ENCODE assay signal across 27 cellular contexts in the genomic region with DNA sequence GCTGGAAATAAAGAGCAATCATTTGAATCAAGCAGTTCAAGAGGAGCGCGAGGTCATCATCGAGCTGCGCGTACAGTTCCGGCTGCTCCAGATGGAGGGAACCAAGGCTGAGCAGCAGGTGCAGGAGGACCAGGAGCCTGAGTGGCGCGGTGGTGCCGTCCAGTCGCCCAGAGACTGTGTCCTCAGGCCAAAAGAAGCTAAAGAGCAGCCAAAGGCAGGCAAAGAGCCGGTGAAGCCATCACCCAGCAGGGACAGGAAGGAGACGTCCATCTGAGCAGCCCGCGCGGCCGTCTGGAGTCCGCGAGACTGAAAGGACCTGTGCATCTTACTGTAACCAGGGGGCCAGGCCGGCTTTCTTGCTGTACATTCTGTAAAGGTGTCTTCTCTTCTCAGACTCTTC.
"Had no signal": no experiment of that assay in that cellular context is flagged by ENCODE, and none has a peak within 500 bp of the region (broad histone marks: within the 10 kb centered on the region; RNA-seq: fewer than 3 reads in every experiment).

No MANE protein-coding gene starts in this region.

- H3K4me2 ChIP-seq: PC-9 had no signal

- DNase-seq: activated CD4-positive, alpha-beta T cell treated with anti-CD3 and anti-CD28 coated beads, Interleukin-2, amount 10 ng/mL, durations not matched to agents 24 days and 14 days; activated CD4-positive, alpha-beta T cell treated with anti-CD3 and anti-CD28 coated beads, Interleukin-2, amount 50 U/mL, for 4 hours; activated CD8-positive, alpha-beta T cell treated with anti-CD3 and anti-CD28 coated beads for 36 hours; activated effector memory CD4-positive, alpha-beta T cell treated with anti-CD3 and anti-CD28 coated beads, Interleukin-2, amount 50 U/mL, for 16 hours; activated naive CD4-positive, alpha-beta T cell; activated naive CD4-positive, alpha-beta T cell treated with anti-CD3 and anti-CD28 coated beads, Interleukin-2, amount 50 U/mL, for 16 hours; activated naive CD8-positive, alpha-beta T cell treated with anti-CD3 and anti-CD28 coated beads for 36 hours; activated T-cell treated with anti-CD3 and anti-CD28 coated beads, Interleukin-2, amount 50 U/mL, for 1 hour; activated T-cell treated with anti-CD3 and anti-CD28 coated beads, Interleukin-2, amount 50 U/mL, for 72 hours; amniotic stem cell; brain microvascular endothelial cell; central memory CD4-positive, alpha-beta T cell; NCI-H1092 treated with DMSO at 0.1 percent for 48 hours; NCI-H1417; NCI-H146; NCI-H187; NCI-H2029 treated with DMSO at 0.1 percent for 48 hours; NCI-H345; NCI-H524 treated with DMSO at 0.1 percent for 48 hours; PC-9; SHP77; SJCRH30 had no signal

- H3K27me3 ChIP-seq: brain microvascular endothelial cell, SJCRH30 had no signal

- H3K4me3 ChIP-seq: PC-9, SJCRH30, SK-N-MC had no signal

- H3K9me3 ChIP-seq: SJCRH30 had no signal

- FAIRE-seq: RCC 7860, TTC549 had no signal

- H3K36me3 ChIP-seq: brain microvascular endothelial cell, SJCRH30 had no signal

- H3K27ac ChIP-seq: brain microvascular endothelial cell, PC-9, RWPE1, SJCRH30, SK-N-MC had no signal

- ATAC-seq: activated CD8-positive, alpha-beta T cell treated with anti-CD3 and anti-CD28 coated beads for 36 hours; activated T-cell treated with anti-CD3 and anti-CD28 coated beads, Interleukin-2, amount 50 U/mL, for 72 hours; activated T-helper 17 cell treated with anti-CD3 and anti-CD28 coated beads, Interleukin-2, amount 50 U/mL, for 72 hours had no signal

- H2AFZ ChIP-seq: PC-9 had no signal

- H3K4me1 ChIP-seq: SJCRH30 had no signal
